Comparison of ENCODE assay signal across 8 cellular contexts in genomic region chr1:38872401-38873026, GRCh38. TPM values are rescaled to one million over a fixed set of nuclear protein-coding genes. Genes with fewer than 3 reads are reported as not detected.
DNase-seq lines count a peak whose midpoint lies in the region; ATAC-seq and TF ChIP-seq lines count a peak whose summit lies in the region.

No MANE protein-coding gene starts in this region.

- intact Hi-C loops in CD8-positive, alpha-beta T cell (cut with DNase I, micrococcal nuclease), result loop anchor here (1.0 to 10.0 kb wide), 5 partner anchors 13 to 702 kb away; partner anchors contain the start of genes AKIRIN1 (in 2 of the 2), NDUFS5 (in 2 of the 2), RRAGC (in 2 of the 2) and PABPC4 (in 1 of the 2)

- no peak for TF ChIP-seq CTCF in CD8-positive, alpha-beta T cell (IDR thresholded peaks at IDR 0.05)
- TF ChIP-seq CTCF in neural crest cell (conservative IDR thresholded peaks at IDR 0.05), result no peak

- no peaks in the 10 kb centered on the region for H3K36me3 ChIP-seq in CD8-positive, alpha-beta T cell (ENCODE audit: insufficient read depth, low read length)
- H3K36me3 ChIP-seq in HUES6 (ENCODE audit: control insufficient read depth, insufficient read depth, low read length), result peaks cover 3% of the 10 kb centered on the region; the same call in 1 of the 2 replicates

- peak overlapping the region; percentile 93 for H3K4me3 Mint-ChIP-seq in CD8-positive, alpha-beta T cell
- H3K4me3 Mint-ChIP-seq in neural crest cell, result peak overlapping the region; percentile 97

- peak; percentile 8 for ATAC-seq in CD8-positive, alpha-beta T cell
- ATAC-seq in GM21447 (IDR thresholded peaks at IDR 0.05; ENCODE audit: unreplicated experiment) (peak; percentile 34), esophagus mucosa (peak; percentile 41)

- H3K9me3 Mint-ChIP-seq in CD8-positive, alpha-beta T cell, result no peaks in the 10 kb centered on the region
- no peaks in the 10 kb centered on the region for H3K9me3 Mint-ChIP-seq in neural crest cell

- no peaks in the 10 kb centered on the region for H3K27me3 ChIP-seq in CD8-positive, alpha-beta T cell (ENCODE audit: insufficient read depth, low read length)
- no peaks in the 10 kb centered on the region for H3K27me3 ChIP-seq in HUES6 (ENCODE audit: control insufficient read depth, insufficient read depth, low read length)

- H3K27ac Mint-ChIP-seq in CD8-positive, alpha-beta T cell, result peak overlapping the region; percentile 27
- no peak overlapping the region for H3K27ac Mint-ChIP-seq in neural crest cell (ENCODE audit: unreplicated experiment)

- DNase-seq in CD8-positive, alpha-beta T cell, result peak in 5 of 7 experiments; percentile 6 to 39 (median 14)
- DNase-seq in activated CD4-positive, alpha-beta T cell treated with anti-CD3 and anti-CD28 coated beads, Interleukin-2, amount 50 U/mL, for 48 hours, result peak; percentile 43
- DNase-seq in neural crest cell (ENCODE audit: low read depth, low spot score) (no peak), medulla oblongata (ENCODE audit: extremely low spot score) (no peak), GF-D8 (lab: John Stamatoyannopoulos, UW) (no peak)

- H3K4me1 ChIP-seq in CD8-positive, alpha-beta T cell (ENCODE audit: insufficient read depth, low read length), result peaks cover 16% of the 10 kb centered on the region
- H3K4me1 ChIP-seq in HUES6 (ENCODE audit: control insufficient read depth, insufficient read depth, low read length), result 0 out of 2 replicates have a peak, but pooled peaks cover 7% of the 10 kb centered on the region

- CTCF ChIA-PET in CD8-positive, alpha-beta T cell (lab: Charles Lee), result interaction anchor here (0.6 to 1.7 kb wide), 2 partner anchors 12 to 275 kb away, joined by 3 to 5 read pairs; partner anchors contain the start of gene RRAGC

- H3K27ac ChIP-seq in CD8-positive, alpha-beta T cell (ENCODE audit: low read depth, low read length), result peak overlapping the region; percentile 71
- H3K27ac ChIP-seq in HUES6 (ENCODE audit: low read depth, low read length), result no peak overlapping the region

- peak overlapping the region; percentile 56 for H3K4me3 ChIP-seq in CD8-positive, alpha-beta T cell (ENCODE audit: low read depth, low read length)
- H3K4me3 ChIP-seq in HUES6 (ENCODE audit: low read depth, low read length), result peak overlapping the region; percentile 90

- no peaks in the 10 kb centered on the region for H3K27me3 Mint-ChIP-seq in CD8-positive, alpha-beta T cell (ENCODE audit: low read depth)
- H3K27me3 Mint-ChIP-seq in neural crest cell (ENCODE audit: low read depth), result no peaks in the 10 kb centered on the region

- peaks cover 8% of the 10 kb centered on the region for H3K36me3 Mint-ChIP-seq in CD8-positive, alpha-beta T cell
- no peaks in the 10 kb centered on the region for H3K36me3 Mint-ChIP-seq in neural crest cell (ENCODE audit: low read depth)

- peak overlapping the region; percentile 79 for H3K9ac ChIP-seq in HUES6 (ENCODE audit: low read length)

- H3K4me1 Mint-ChIP-seq in CD8-positive, alpha-beta T cell (ENCODE audit: low read depth), result peaks cover 36% of the 10 kb centered on the region
- peaks cover 17% of the 10 kb centered on the region for H3K4me1 Mint-ChIP-seq in neural crest cell

- no peaks in the 10 kb centered on the region for H3K9me3 ChIP-seq in CD8-positive, alpha-beta T cell (ENCODE audit: low read length)
- no peaks in the 10 kb centered on the region for H3K9me3 ChIP-seq in HUES6 (ENCODE audit: control insufficient read depth, insufficient read depth, low read depth, low read length)

- POLR2A ChIA-PET in CD8-positive, alpha-beta T cell (lab: Charles Lee), result interaction anchor here (0.7 to 5.0 kb wide), 5 partner anchors 12 to 154 kb away, joined by 3 to 22 read pairs (median 7); partner anchors contain the start of genes NDUFS5 and RRAGC

RNA-seq across cellular contexts. Expression of gene MYCBP, which starts 0.6 kb away (rescaled TPM):
- 1 to 10 TPM; 2.0 to 3.2 TPM for total RNA-seq in CD8-positive, alpha-beta T cell
- total RNA-seq in esophagus mucosa (21.8 TPM), neural crest cell (15.0 and 20.7 TPM in 2 replicates)

RNA-seq across cellular contexts. Expression of gene GJA9, which starts 8.9 kb away (rescaled TPM):
- not detected for total RNA-seq in CD8-positive, alpha-beta T cell
- total RNA-seq in esophagus mucosa (0.44 TPM), neural crest cell (not detected in 2 replicates)

RNA-seq across cellular contexts. Expression of gene RRAGC, which starts 12.9 kb away (rescaled TPM):
- 10 to 100 TPM; 13.6 to 14.7 TPM for total RNA-seq in CD8-positive, alpha-beta T cell
- total RNA-seq in esophagus mucosa (32.8 TPM), neural crest cell (21.0 and 24.1 TPM in 2 replicates)

Comparison
In these comparisons a context has a peak if more than half of its experiments do, and no peak if none do; other contexts are left out.
1. DNase-seq: peak in CD8-positive, alpha-beta T cell (5 of 7) and activated CD4-positive, alpha-beta T cell treated with anti-CD3 and anti-CD28 coated beads, Interleukin-2, amount 50 U/mL, for 48 hours (2 of 2); none in neural crest cell (single experiment), medulla oblongata (single experiment) and GF-D8 (single experiment).
2. Peak in every context shown above with its lines, with median percentiles within 50 percentile points of each other: ATAC-seq.